In genomic region chr1:40648928-40649591, GRCh38 we compare ENCODE assay signal across 29 cellular contexts. TPM values are rescaled to one million over a fixed set of nuclear protein-coding genes. Genes with fewer than 3 reads are reported as not detected.
DNase-seq lines count a peak whose midpoint lies in the region; ATAC-seq, FAIRE-seq and TF ChIP-seq lines count a peak whose summit lies in the region.
"Had no signal": no experiment of that assay in that cellular context is flagged by ENCODE, and none has a peak within 500 bp of the region (broad histone marks: within the 10 kb centered on the region; RNA-seq: fewer than 3 reads in every experiment).

No MANE protein-coding gene starts in this region.

- H2AFZ ChIP-seq in neuronal stem cell (ENCODE audit: low read length) = no peak overlapping the region
- H2AFZ ChIP-seq: parathyroid adenoma had no signal

- H3K9me3 ChIP-seq in CD8-positive, alpha-beta memory T cell (ENCODE audit: low read length) = no peaks in the 10 kb centered on the region
- no peaks in the 10 kb centered on the region for H3K9me3 ChIP-seq in HEK293 (ENCODE audit: control insufficient read depth, insufficient read depth, low read depth, low read length)
- no peaks in the 10 kb centered on the region for H3K9me3 ChIP-seq in neuronal stem cell (replicated peaks in 1 of 2; ENCODE audit: control insufficient read depth in 2 of 2, insufficient read depth in 1 of 2, low read depth in 1 of 2, low read length in 2 of 2)
- no peaks in the 10 kb centered on the region for H3K9me3 ChIP-seq in colonic mucosa
- no peaks in the 10 kb centered on the region for H3K9me3 ChIP-seq in breast epithelium
- H3K9me3 ChIP-seq: ascending aorta, Caco-2, heart left ventricle, MG63, right atrium auricular region, upper lobe of left lung had no signal

- no peak overlapping the region for H4K91ac ChIP-seq in neuronal stem cell (ENCODE audit: low read depth, low read length, poor library complexity)

- no CpG with 5 or more reads among the region's 15 CpGs for WGBS in neuronal stem cell (ENCODE audit: extremely low coverage in 2 of 2, insufficient read length in 2 of 2, insufficient replicate concordance in 1 of 2), 2 donors

- H3K4me1 ChIP-seq in CD8-positive, alpha-beta memory T cell (ENCODE audit: insufficient read depth, low read length) = no peaks in the 10 kb centered on the region
- H3K4me1 ChIP-seq in HEK293 (ENCODE audit: control insufficient read depth, insufficient read depth, low read length) = no peaks in the 10 kb centered on the region; the same call in 1 of the 2 replicates
- H3K4me1 ChIP-seq in neuronal stem cell (ENCODE audit: control insufficient read depth in 2 of 2, insufficient read depth in 1 of 2, low read depth in 1 of 2, low read length in 2 of 2) = peaks cover 31 to 32% of the 10 kb centered on the region in 2 donors
- no peaks in the 10 kb centered on the region for H3K4me1 ChIP-seq in colonic mucosa
- no peaks in the 10 kb centered on the region for H3K4me1 ChIP-seq in breast epithelium
- H3K4me1 ChIP-seq: Caco-2, parathyroid adenoma had no signal

- peaks cover 5 to 6% (median 5%) of the 10 kb centered on the region in 3 donors for H3K4me1 Mint-ChIP-seq in CD8-positive, alpha-beta memory T cell
- H3K4me1 Mint-ChIP-seq: central memory CD8-positive, alpha-beta T cell had no signal

- H4K8ac ChIP-seq in neuronal stem cell (ENCODE audit: low read depth, low read length) = no peak overlapping the region

- H2BK120ac ChIP-seq in neuronal stem cell (ENCODE audit: low read depth, low read length) = peak overlapping the region; percentile 65

- peak overlapping the region in 4 of 7 donors; percentile 2 to 71 (median 50) for H3K4me3 Mint-ChIP-seq in CD8-positive, alpha-beta memory T cell
- H3K4me3 Mint-ChIP-seq: activated naive CD8-positive, alpha-beta T cell treated with anti-CD3 and anti-CD28 coated beads for 36 hours; central memory CD8-positive, alpha-beta T cell; nephron progenitor cell had no signal

- H2BK12ac ChIP-seq in neuronal stem cell (ENCODE audit: low read length) = no peak overlapping the region

- H3K36me3 ChIP-seq in CD8-positive, alpha-beta memory T cell (ENCODE audit: insufficient read depth, low read length) = no peaks in the 10 kb centered on the region
- H3K36me3 ChIP-seq in HEK293 (ENCODE audit: control insufficient read depth in 2 of 2, insufficient read depth in 1 of 2, low read length in 2 of 2) (no peaks in the 10 kb centered on the region), bronchial epithelial cell (ENCODE audit: control insufficient read depth, insufficient read depth, low read length) (no peaks in the 10 kb centered on the region), neuronal stem cell (replicated peaks in 1 of 2; ENCODE audit: control insufficient read depth in 2 of 2, insufficient read depth in 2 of 2, low read length in 2 of 2) (no peaks in the 10 kb centered on the region), colonic mucosa (no peaks in the 10 kb centered on the region), breast epithelium (no peaks in the 10 kb centered on the region)
- H3K36me3 ChIP-seq: heart left ventricle, MG63, right atrium auricular region, upper lobe of left lung had no signal

- no peak for DNase-seq in CD8-positive, alpha-beta memory T cell
- DNase-seq in bronchial epithelial cell (ENCODE audit: low read depth) (peak; percentile 32), neuronal stem cell (ENCODE audit: low spot score) (no peak), colonic mucosa (no peak), breast epithelium (ENCODE audit: low spot score in 2 of 2) (no peak), GM03348 (ENCODE audit: low spot score) (no peak)
- DNase-seq: activated CD4-positive, alpha-beta T cell treated with anti-CD3 and anti-CD28 coated beads for 4 hours; activated CD8-positive, alpha-beta memory T cell treated with anti-CD3 and anti-CD28 coated beads for 24 hours; activated effector memory CD4-positive, alpha-beta T cell treated with anti-CD3 and anti-CD28 coated beads, Interleukin-2, amount 50 U/mL, for 16 hours; activated naive CD8-positive, alpha-beta T cell treated with anti-CD3 and anti-CD28 coated beads for 36 hours; Caco-2; H7; heart left ventricle; MG63; NCI-H1436; nephron progenitor cell; SHP77; stimulated activated CD4-positive, alpha-beta T cell treated with anti-CD3 and anti-CD28 coated beads, Interleukin-1b, Interleukin-23, amount 100 ng/mL, for 48 hours had no signal

- H3K27ac ChIP-seq in CD8-positive, alpha-beta memory T cell (ENCODE audit: low read depth, low read length) = no peak overlapping the region
- H3K27ac ChIP-seq in HEK293 (ENCODE audit: extremely low read depth, low read depth, low read length) (no peak overlapping the region), neuronal stem cell (replicated peaks; ENCODE audit: low read length) (no peak overlapping the region), colonic mucosa (no peak overlapping the region), breast epithelium (no peak overlapping the region)
- H3K27ac ChIP-seq: ascending aorta, epithelial cell of prostate, parathyroid adenoma, right atrium auricular region, VCaP had no signal

- H3K4me3 ChIP-seq in CD8-positive, alpha-beta memory T cell (ENCODE audit: low read length) = no peak overlapping the region
- no peak overlapping the region for H3K4me3 ChIP-seq in HEK293 (ENCODE audit: low read depth, low read length)
- no peak overlapping the region for H3K4me3 ChIP-seq in bronchial epithelial cell (ENCODE audit: low read depth, low read length)
- H3K4me3 ChIP-seq in neuronal stem cell (ENCODE audit: low read length in 2 of 2) = peak overlapping the region in 1 of 2 donors; percentile 26
- H3K4me3 ChIP-seq in colonic mucosa = no peak overlapping the region
- H3K4me3 ChIP-seq in breast epithelium = no peak overlapping the region
- H3K4me3 ChIP-seq: ascending aorta, heart left ventricle, lung, MG63, right atrium auricular region, smooth muscle cell, upper lobe of left lung had no signal

- no peak for ATAC-seq in GM21360 (IDR thresholded peaks at IDR 0.05; ENCODE audit: unreplicated experiment)

- H3K36me3 Mint-ChIP-seq in CD8-positive, alpha-beta memory T cell = no peaks in the 10 kb centered on the region
- H3K36me3 Mint-ChIP-seq: activated naive CD8-positive, alpha-beta T cell treated with anti-CD3 and anti-CD28 coated beads for 36 hours had no signal

- no peaks in the 10 kb centered on the region for H3K27me3 ChIP-seq in CD8-positive, alpha-beta memory T cell (ENCODE audit: insufficient read depth, low read length, poor library complexity, severe bottlenecking)
- H3K27me3 ChIP-seq in bronchial epithelial cell (ENCODE audit: control insufficient read depth, insufficient read depth, low read length) = no peaks in the 10 kb centered on the region
- no peaks in the 10 kb centered on the region for H3K27me3 ChIP-seq in neuronal stem cell (ENCODE audit: control insufficient read depth in 3 of 3, insufficient read depth in 3 of 3, low read depth in 1 of 3, low read length in 3 of 3)
- no peaks in the 10 kb centered on the region for H3K27me3 ChIP-seq in colonic mucosa
- H3K27me3 ChIP-seq in breast epithelium = peaks cover 0 to 5% of the 10 kb centered on the region in 2 donors
- H3K27me3 ChIP-seq: ascending aorta, MG63, right atrium auricular region, upper lobe of left lung had no signal

- H3K18ac ChIP-seq in neuronal stem cell (ENCODE audit: low read length) = no peak overlapping the region

- H3K27ac Mint-ChIP-seq in CD8-positive, alpha-beta memory T cell = peak overlapping the region in 3 of 8 donors; percentile 38 to 77 (median 70)
- H3K27ac Mint-ChIP-seq: activated naive CD8-positive, alpha-beta T cell treated with anti-CD3 and anti-CD28 coated beads for 36 hours; nephron progenitor cell had no signal

- no peaks in the 10 kb centered on the region for H3K79me1 ChIP-seq in neuronal stem cell (ENCODE audit: low read depth, low read length)

- peaks cover 0 to 7% of the 10 kb centered on the region in 2 donors for H3K27me3 Mint-ChIP-seq in CD8-positive, alpha-beta memory T cell

- intact Hi-C loops in colonic mucosa (cut with DNase I) = no loop called here
- intact Hi-C loops in breast epithelium (cut with DNase I; ENCODE audit: low total_unique reads) = no loop called here

- H3K9ac ChIP-seq in neuronal stem cell (ENCODE audit: low read depth, low read length, poor library complexity) (peak overlapping the region; percentile 56), colonic mucosa (ENCODE audit: low read depth in 2 of 2, low read length in 2 of 2) (no peak overlapping the region)
- H3K9ac ChIP-seq: parathyroid adenoma had no signal

- H3K4me2 ChIP-seq in neuronal stem cell (ENCODE audit: insufficient read depth, low read length, poor library complexity, severe bottlenecking) = no peak overlapping the region
- H3K4me2 ChIP-seq: smooth muscle cell had no signal

- peak overlapping the region; percentile 10 for H2AK5ac ChIP-seq in neuronal stem cell (ENCODE audit: low read depth, low read length)

- no peak overlapping the region for H3K4ac ChIP-seq in neuronal stem cell (ENCODE audit: low read length)

- H2BK15ac ChIP-seq in neuronal stem cell (ENCODE audit: low read length) = no peak overlapping the region

- TF ChIP-seq CTCF in HEK293 (tag by site-specific recombination; IDR thresholded peaks at IDR 0.05) (no peak), bronchial epithelial cell (IDR thresholded peaks at IDR 0.05; ENCODE audit: insufficient read depth, low read length, severe bottlenecking) (no peak), colonic mucosa (IDR thresholded peaks at IDR 0.05) (no peak), breast epithelium (IDR thresholded peaks at IDR 0.05) (no peak)

- no peak for FAIRE-seq in bronchial epithelial cell (lab: Jason Lieb, UNC)

- H2BK5ac ChIP-seq in neuronal stem cell (ENCODE audit: low read length) = no peak overlapping the region

- no peak for TF ChIP-seq POLR2A in breast epithelium (IDR thresholded peaks at IDR 0.05)

- H3K23ac ChIP-seq in neuronal stem cell (ENCODE audit: low read depth, low read length, poor library complexity) = peak overlapping the region; percentile 2

- H3K14ac ChIP-seq in neuronal stem cell (ENCODE audit: low read length) = no peak overlapping the region

- POLR2A ChIA-PET in CD8-positive, alpha-beta memory T cell (lab: Charles Lee) = no interaction called here
- POLR2A ChIA-PET in HEK293 (lab: Yijun Ruan, JAX) = no interaction called here

- CTCF ChIA-PET in CD8-positive, alpha-beta memory T cell (lab: Charles Lee) = interaction anchor here (1.3 kb wide), 1 partner anchor 20 kb away, joined by 3 read pairs; no protein-coding TSS in a partner anchor
- CTCF ChIA-PET in HEK293 (lab: Yijun Ruan, JAX) = interaction anchor here (0.9 to 1.8 kb wide), 2 partner anchors 17 to 124 kb away, joined by 3 to 7 read pairs; no protein-coding TSS in a partner anchor

- H3K9me3 Mint-ChIP-seq in CD8-positive, alpha-beta memory T cell = no peaks in the 10 kb centered on the region
- H3K9me3 Mint-ChIP-seq: activated naive CD8-positive, alpha-beta T cell treated with anti-CD3 and anti-CD28 coated beads for 36 hours; central memory CD8-positive, alpha-beta T cell; nephron progenitor cell had no signal

RNA-seq across cellular contexts. Expression of gene RIMS3, which starts 16.4 kb away (rescaled TPM):
- 1 to 10 TPM; 1.4 to 1.7 TPM for total RNA-seq in CD8-positive, alpha-beta memory T cell
- polyA plus RNA-seq in CD8-positive, alpha-beta memory T cell = 5.4 TPM
- total RNA-seq in bronchial epithelial cell (0.26 and 2.7 TPM in 2 replicates), colonic mucosa (1 to 10 TPM; 7.0 to 9.5 TPM), breast epithelium (1 to 10 TPM in 2 of 3 donors, under 1 TPM in 1; 0.64 to 4.4 (median 2.6) TPM)
- 14.6 TPM for polyA plus RNA-seq in neuronal stem cell (2013, experiment 1 of 2)
- polyA plus RNA-seq in neuronal stem cell (2013, experiment 2 of 2) = 14.4 TPM

RNA-seq across cellular contexts. Expression of gene NFYC, which starts 42.4 kb away (rescaled TPM):
- 10 to 100 TPM; 61.3 to 61.6 TPM for total RNA-seq in CD8-positive, alpha-beta memory T cell
- polyA plus RNA-seq in CD8-positive, alpha-beta memory T cell = 51.3 TPM
- total RNA-seq in bronchial epithelial cell (22.5 and 22.9 TPM in 2 replicates), colonic mucosa (10 to 100 TPM; 46.9 to 62.2 TPM), breast epithelium (10 to 100 TPM; 42.7 to 69.7 (median 55.7) TPM)
- polyA plus RNA-seq in neuronal stem cell (2013, experiment 1 of 2) = 58.9 TPM
- polyA plus RNA-seq in neuronal stem cell (2013, experiment 2 of 2) = 58.8 TPM
